Comparison of ENCODE assay signal across 11 cellular contexts in genomic region chr17:67891481-67892119, GRCh38.
DNase-seq lines count a peak whose midpoint lies in the region; ATAC-seq and TF ChIP-seq lines count a peak whose summit lies in the region.
"Had no signal": no experiment of that assay in that cellular context is flagged by ENCODE, and none has a peak within 500 bp of the region (broad histone marks: within the 10 kb centered on the region; RNA-seq: fewer than 3 reads in every experiment).

No MANE protein-coding gene starts in this region.

- no peak overlapping the region for H3K4me3 Mint-ChIP-seq in activated CD4-positive, alpha-beta T cell treated with anti-CD3 and anti-CD28 coated beads, Interleukin-2, amount 10 ng/mL, durations not matched to agents 24 days and 14 days
- H3K4me3 Mint-ChIP-seq: CD4-positive, CD25-positive, alpha-beta regulatory T cell had no signal

- peaks cover 40% of the 10 kb centered on the region for H3K36me3 Mint-ChIP-seq in activated CD4-positive, alpha-beta T cell treated with anti-CD3 and anti-CD28 coated beads, Interleukin-2, amount 10 ng/mL, durations not matched to agents 24 days and 14 days (ENCODE audit: low read depth)

- TF ChIP-seq CTCF in fibroblast of villous mesenchyme (IDR thresholded peaks at IDR 0.05; ENCODE audit: insufficient read depth, low read depth, low read length), result peak; percentile 43

- ATAC-seq in HG03025 (IDR thresholded peaks at IDR 0.05; ENCODE audit: low FRiP score, unreplicated experiment) (no peak), GM21381 (IDR thresholded peaks at IDR 0.05; ENCODE audit: unreplicated experiment) (no peak)

- H3K27ac Mint-ChIP-seq in activated CD4-positive, alpha-beta T cell treated with anti-CD3 and anti-CD28 coated beads, Interleukin-2, amount 10 ng/mL, durations not matched to agents 24 days and 14 days, result peak overlapping the region; percentile 13

- DNase-seq in activated CD4-positive, alpha-beta T cell treated with anti-CD3 and anti-CD28 coated beads, Interleukin-2, amount 10 ng/mL, durations not matched to agents 24 days and 14 days, result peak; percentile 51
- no peak for DNase-seq in activated CD4-positive, alpha-beta T cell treated with anti-CD3 and anti-CD28 coated beads for 1 hour
- DNase-seq in RPMI7951 (ENCODE audit: low read depth) (peak; percentile 9), fibroblast of villous mesenchyme (ENCODE audit: low read depth) (peak; percentile 85), superior temporal gyrus (ENCODE audit: extremely low spot score) (peak; percentile 62), GM19240 (ENCODE audit: insufficient read length, low spot score) (no peak)
- DNase-seq: activated T-cell treated with anti-CD3 and anti-CD28 coated beads, Interleukin-2, amount 50 U/mL, for 48 hours; CD4-positive, CD25-positive, alpha-beta regulatory T cell; NCI-H2029 treated with DMSO at 0.1 percent for 48 hours had no signal

- intact Hi-C loops in activated CD4-positive, alpha-beta T cell treated with anti-CD3 and anti-CD28 coated beads, Interleukin-2, amount 10 ng/mL, durations not matched to agents 24 days and 14 days (cut with micrococcal nuclease), result no loop called here

- H3K4me1 Mint-ChIP-seq in activated CD4-positive, alpha-beta T cell treated with anti-CD3 and anti-CD28 coated beads, Interleukin-2, amount 10 ng/mL, durations not matched to agents 24 days and 14 days, result no peaks in the 10 kb centered on the region

- H3K27me3 Mint-ChIP-seq in activated CD4-positive, alpha-beta T cell treated with anti-CD3 and anti-CD28 coated beads, Interleukin-2, amount 10 ng/mL, durations not matched to agents 24 days and 14 days, result no peaks in the 10 kb centered on the region
- H3K27me3 Mint-ChIP-seq: CD4-positive, CD25-positive, alpha-beta regulatory T cell had no signal

- H3K9me3 Mint-ChIP-seq in activated CD4-positive, alpha-beta T cell treated with anti-CD3 and anti-CD28 coated beads, Interleukin-2, amount 10 ng/mL, durations not matched to agents 24 days and 14 days, result no peaks in the 10 kb centered on the region
- H3K9me3 Mint-ChIP-seq: CD4-positive, CD25-positive, alpha-beta regulatory T cell had no signal

- no peak overlapping the region for H3K4me3 ChIP-seq in fibroblast of villous mesenchyme (ENCODE audit: low read depth, low read length)

Comparison
In these comparisons a context has a peak if more than half of its experiments do, and no peak if none do; other contexts are left out.
1. DNase-seq: peak in activated CD4-positive, alpha-beta T cell treated with anti-CD3 and anti-CD28 coated beads, Interleukin-2, amount 10 ng/mL, durations not matched to agents 24 days and 14 days (single experiment), RPMI7951 (single experiment), fibroblast of villous mesenchyme (single experiment) and superior temporal gyrus (single experiment); none in activated CD4-positive, alpha-beta T cell treated with anti-CD3 and anti-CD28 coated beads for 1 hour (single experiment) and GM19240 (single experiment).